21 cellular contexts compared by ENCODE assay signal in the genomic region with DNA sequence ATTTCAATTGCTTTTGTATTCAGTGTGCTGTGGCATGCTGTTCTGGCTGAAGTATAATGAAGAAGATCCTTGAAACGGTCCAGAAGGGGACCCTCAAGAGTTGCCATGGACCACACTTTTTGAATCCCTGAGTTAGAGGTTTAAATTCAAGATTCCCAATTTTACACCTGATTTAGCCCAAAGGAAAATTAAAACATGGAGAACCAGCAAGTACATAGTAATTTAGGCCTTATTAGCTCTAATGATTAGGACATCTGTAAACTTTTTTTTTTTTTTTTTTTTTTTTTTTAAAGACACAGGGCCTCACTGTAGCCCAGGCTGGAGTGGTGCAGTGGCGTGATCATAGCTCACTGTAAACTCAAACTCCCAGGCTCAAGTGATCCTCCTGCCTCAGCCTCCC.
"Had no signal": no experiment of that assay in that cellular context is flagged by ENCODE, and none has a peak within 500 bp of the region (broad histone marks: within the 10 kb centered on the region; RNA-seq: fewer than 3 reads in every experiment).

No MANE protein-coding gene starts in this region.

- H3K4me1 Mint-ChIP-seq: IgD-negative memory B cell had no signal

- H3K4me3 ChIP-seq: SJSA1, SK-N-MC had no signal

- DNase-seq: KBM-7, MV-4-11, NCI-H1048, NCI-H1105, NCI-H1436 treated with DMSO at 0.1 percent for 48 hours, NCI-H187, NCI-H2029, NCI-H2081 treated with DMSO at 0.1 percent for 48 hours, NCI-H2171, NCI-H226, NCI-H446, NCI-H510A, NCI-H524 treated with DMSO at 0.1 percent for 48 hours, NCI-H774, Right ventricle myocardium superior, RPMI8226, SIG-M5 had no signal

- H3K36me3 Mint-ChIP-seq: IgD-negative memory B cell had no signal

- H3K9me3 Mint-ChIP-seq: IgD-negative memory B cell had no signal

- H3K27me3 ChIP-seq: SJSA1 had no signal

- H3K27ac Mint-ChIP-seq: IgD-negative memory B cell had no signal

- H3K27me3 Mint-ChIP-seq: IgD-negative memory B cell had no signal

- H3K9me3 ChIP-seq: SJSA1 had no signal

- H3K4me1 ChIP-seq: SJSA1 had no signal

- H3K27ac ChIP-seq: HL-60, SJSA1, SK-N-MC had no signal

- H3K4me3 Mint-ChIP-seq: IgD-negative memory B cell had no signal
